ENCODE assay signal across 1 cellular context in the genomic region with DNA sequence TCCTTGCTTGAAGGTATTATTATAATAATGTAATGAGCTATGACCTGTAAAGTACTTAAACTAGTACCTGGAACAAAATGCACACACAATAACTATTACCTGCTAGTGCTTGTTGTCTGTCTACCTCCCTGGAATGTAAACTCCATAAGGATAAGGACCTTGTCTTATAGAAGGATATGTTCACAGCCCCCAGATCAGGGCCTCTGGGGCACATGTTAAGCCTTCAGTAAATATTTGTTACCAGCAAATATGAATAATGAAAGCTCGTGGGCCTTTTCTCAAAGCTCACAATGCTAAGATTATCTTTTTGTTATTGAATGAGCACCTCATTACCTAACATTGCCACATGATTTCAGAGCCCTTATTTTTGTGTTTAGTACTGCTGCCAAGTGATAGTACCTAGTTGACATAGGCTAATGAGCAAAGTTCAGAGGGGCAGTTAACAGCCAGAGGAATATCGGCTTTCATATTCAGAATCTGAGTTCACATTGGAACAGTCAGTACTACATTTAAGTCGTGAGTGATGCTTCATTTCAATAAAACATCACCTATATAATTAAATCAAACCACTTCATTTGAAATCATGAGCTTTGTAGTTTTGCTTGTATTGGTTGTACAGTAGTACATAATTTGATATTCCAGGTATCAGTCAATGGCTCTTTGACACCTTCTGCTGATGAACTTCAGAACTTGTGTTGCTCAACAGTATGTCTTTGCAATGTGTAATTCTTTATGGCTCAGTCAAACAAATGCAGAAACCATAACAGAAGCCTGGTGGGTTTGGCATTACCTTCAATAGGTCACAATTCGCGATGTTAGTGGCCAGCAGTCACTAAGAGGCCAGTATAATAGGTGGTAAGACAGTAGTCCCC.
TF ChIP-seq lines count a peak whose summit lies in the region.

No MANE protein-coding gene starts in this region.

TF ChIP-seq in HepG2, 621 proteins besides CTCF, POLR2A, EP300 and RAD21 (continues in another document):
- TF ChIP-seq NRL (CRISPR knock-in tag; IDR thresholded peaks at IDR 0.05; ENCODE audit: borderline replicate concordance) = no peak
- TF ChIP-seq SRF (IDR thresholded peaks at IDR 0.05; ENCODE audit: low read depth, low read length) = no peak
- 0 out of 2 replicates have a peak, but pooled peaks have one; percentile 53 for TF ChIP-seq GLI4 (CRISPR knock-in tag; IDR thresholded peaks at IDR 0.05; ENCODE audit: borderline replicate concordance)
- no peak for TF ChIP-seq ZNF776 (CRISPR knock-in tag; IDR thresholded peaks at IDR 0.05)
- TF ChIP-seq, protein P1, sequence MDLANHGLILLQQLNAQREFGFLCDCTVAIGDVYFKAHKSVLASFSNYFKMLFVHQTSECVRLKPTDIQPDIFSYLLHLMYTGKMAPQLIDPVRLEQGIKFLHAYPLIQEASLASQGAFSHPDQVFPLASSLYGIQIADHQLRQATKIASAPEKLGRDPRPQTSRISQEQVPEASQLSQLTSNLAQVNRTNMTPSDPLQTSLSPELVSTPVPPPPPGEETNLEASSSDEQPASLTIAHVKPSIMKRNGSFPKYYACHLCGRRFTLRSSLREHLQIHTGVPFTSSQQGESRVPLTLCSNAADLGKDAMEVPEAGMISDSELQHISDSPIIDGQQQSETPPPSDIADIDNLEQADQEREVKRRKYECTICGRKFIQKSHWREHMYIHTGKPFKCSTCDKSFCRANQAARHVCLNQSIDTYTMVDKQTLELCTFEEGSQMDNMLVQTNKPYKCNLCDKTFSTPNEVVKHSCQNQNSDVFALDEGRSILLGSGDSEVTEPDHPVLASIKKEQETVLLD (CRISPR knock-in tag; IDR thresholded peaks at IDR 0.05; ENCODE audit: low read depth) = peak; percentile 18; the same call in 1 of the 2 replicates
- peak; percentile 67 for TF ChIP-seq ZMYM3 (CRISPR knock-in tag; IDR thresholded peaks at IDR 0.05)
- TF ChIP-seq ONECUT2 (CRISPR knock-in tag; IDR thresholded peaks at IDR 0.05) = peak; percentile 65
- TF ChIP-seq SRSF9 (IDR thresholded peaks at IDR 0.05; ENCODE audit: borderline replicate concordance, insufficient read depth, low read depth, low read length, poor library complexity, severe bottlenecking) = no peak
- TF ChIP-seq, protein P2, sequence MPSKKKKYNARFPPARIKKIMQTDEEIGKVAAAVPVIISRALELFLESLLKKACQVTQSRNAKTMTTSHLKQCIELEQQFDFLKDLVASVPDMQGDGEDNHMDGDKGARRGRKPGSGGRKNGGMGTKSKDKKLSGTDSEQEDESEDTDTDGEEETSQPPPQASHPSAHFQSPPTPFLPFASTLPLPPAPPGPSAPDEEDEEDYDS (CRISPR knock-in tag; IDR thresholded peaks at IDR 0.05) = peak; percentile 48; the same call in 1 of the 2 replicates
- TF ChIP-seq, protein P3, sequence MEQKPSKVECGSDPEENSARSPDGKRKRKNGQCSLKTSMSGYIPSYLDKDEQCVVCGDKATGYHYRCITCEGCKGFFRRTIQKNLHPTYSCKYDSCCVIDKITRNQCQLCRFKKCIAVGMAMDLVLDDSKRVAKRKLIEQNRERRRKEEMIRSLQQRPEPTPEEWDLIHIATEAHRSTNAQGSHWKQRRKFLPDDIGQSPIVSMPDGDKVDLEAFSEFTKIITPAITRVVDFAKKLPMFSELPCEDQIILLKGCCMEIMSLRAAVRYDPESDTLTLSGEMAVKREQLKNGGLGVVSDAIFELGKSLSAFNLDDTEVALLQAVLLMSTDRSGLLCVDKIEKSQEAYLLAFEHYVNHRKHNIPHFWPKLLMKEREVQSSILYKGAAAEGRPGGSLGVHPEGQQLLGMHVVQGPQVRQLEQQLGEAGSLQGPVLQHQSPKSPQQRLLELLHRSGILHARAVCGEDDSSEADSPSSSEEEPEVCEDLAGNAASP (CRISPR knock-in tag; IDR thresholded peaks at IDR 0.05; ENCODE audit: borderline replicate concordance) = peak; percentile 91
- TF ChIP-seq CHD2 (IDR thresholded peaks at IDR 0.05; ENCODE audit: low read depth, low read length) = no peak
- TF ChIP-seq, protein P4, sequence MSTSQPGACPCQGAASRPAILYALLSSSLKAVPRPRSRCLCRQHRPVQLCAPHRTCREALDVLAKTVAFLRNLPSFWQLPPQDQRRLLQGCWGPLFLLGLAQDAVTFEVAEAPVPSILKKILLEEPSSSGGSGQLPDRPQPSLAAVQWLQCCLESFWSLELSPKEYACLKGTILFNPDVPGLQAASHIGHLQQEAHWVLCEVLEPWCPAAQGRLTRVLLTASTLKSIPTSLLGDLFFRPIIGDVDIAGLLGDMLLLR (CRISPR knock-in tag; IDR thresholded peaks at IDR 0.05) = no peak
- TF ChIP-seq ZNF768 (CRISPR knock-in tag; IDR thresholded peaks at IDR 0.05) = no peak
- no peak for TF ChIP-seq ZFAT (CRISPR knock-in tag; conservative IDR thresholded peaks at IDR 0.05)
- TF ChIP-seq, protein P5, sequence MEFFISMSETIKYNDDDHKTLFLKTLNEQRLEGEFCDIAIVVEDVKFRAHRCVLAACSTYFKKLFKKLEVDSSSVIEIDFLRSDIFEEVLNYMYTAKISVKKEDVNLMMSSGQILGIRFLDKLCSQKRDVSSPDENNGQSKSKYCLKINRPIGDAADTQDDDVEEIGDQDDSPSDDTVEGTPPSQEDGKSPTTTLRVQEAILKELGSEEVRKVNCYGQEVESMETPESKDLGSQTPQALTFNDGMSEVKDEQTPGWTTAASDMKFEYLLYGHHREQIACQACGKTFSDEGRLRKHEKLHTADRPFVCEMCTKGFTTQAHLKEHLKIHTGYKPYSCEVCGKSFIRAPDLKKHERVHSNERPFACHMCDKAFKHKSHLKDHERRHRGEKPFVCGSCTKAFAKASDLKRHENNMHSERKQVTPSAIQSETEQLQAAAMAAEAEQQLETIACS (CRISPR knock-in tag; IDR thresholded peaks at IDR 0.05) = no peak
- TF ChIP-seq, protein P6, sequence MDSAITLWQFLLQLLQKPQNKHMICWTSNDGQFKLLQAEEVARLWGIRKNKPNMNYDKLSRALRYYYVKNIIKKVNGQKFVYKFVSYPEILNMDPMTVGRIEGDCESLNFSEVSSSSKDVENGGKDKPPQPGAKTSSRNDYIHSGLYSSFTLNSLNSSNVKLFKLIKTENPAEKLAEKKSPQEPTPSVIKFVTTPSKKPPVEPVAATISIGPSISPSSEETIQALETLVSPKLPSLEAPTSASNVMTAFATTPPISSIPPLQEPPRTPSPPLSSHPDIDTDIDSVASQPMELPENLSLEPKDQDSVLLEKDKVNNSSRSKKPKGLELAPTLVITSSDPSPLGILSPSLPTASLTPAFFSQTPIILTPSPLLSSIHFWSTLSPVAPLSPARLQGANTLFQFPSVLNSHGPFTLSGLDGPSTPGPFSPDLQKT (CRISPR knock-in tag; IDR thresholded peaks at IDR 0.05; ENCODE audit: borderline replicate concordance) = no peak
- TF ChIP-seq PTBP1 (IDR thresholded peaks at IDR 0.05; ENCODE audit: low read depth, low read length, poor library complexity, severe bottlenecking) = no peak
- no peak for TF ChIP-seq ZNF20 (CRISPR knock-in tag; IDR thresholded peaks at IDR 0.05)
- TF ChIP-seq, protein P7, sequence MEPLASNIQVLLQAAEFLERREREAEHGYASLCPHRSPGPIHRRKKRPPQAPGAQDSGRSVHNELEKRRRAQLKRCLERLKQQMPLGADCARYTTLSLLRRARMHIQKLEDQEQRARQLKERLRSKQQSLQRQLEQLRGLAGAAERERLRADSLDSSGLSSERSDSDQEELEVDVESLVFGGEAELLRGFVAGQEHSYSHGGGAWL (CRISPR knock-in tag; IDR thresholded peaks at IDR 0.05) = no peak
- peak; percentile 88 for TF ChIP-seq MEF2D (CRISPR knock-in tag; IDR thresholded peaks at IDR 0.05)
- TF ChIP-seq ZNF772 (CRISPR knock-in tag; IDR thresholded peaks at IDR 0.05) = peak; percentile 59; the same call in 1 of the 2 replicates
- no peak for TF ChIP-seq TRIM24 (CRISPR knock-in tag; IDR thresholded peaks at IDR 0.05)
- TF ChIP-seq ZNF713 (CRISPR knock-in tag; IDR thresholded peaks at IDR 0.05) = no peak
- TF ChIP-seq, protein P8, sequence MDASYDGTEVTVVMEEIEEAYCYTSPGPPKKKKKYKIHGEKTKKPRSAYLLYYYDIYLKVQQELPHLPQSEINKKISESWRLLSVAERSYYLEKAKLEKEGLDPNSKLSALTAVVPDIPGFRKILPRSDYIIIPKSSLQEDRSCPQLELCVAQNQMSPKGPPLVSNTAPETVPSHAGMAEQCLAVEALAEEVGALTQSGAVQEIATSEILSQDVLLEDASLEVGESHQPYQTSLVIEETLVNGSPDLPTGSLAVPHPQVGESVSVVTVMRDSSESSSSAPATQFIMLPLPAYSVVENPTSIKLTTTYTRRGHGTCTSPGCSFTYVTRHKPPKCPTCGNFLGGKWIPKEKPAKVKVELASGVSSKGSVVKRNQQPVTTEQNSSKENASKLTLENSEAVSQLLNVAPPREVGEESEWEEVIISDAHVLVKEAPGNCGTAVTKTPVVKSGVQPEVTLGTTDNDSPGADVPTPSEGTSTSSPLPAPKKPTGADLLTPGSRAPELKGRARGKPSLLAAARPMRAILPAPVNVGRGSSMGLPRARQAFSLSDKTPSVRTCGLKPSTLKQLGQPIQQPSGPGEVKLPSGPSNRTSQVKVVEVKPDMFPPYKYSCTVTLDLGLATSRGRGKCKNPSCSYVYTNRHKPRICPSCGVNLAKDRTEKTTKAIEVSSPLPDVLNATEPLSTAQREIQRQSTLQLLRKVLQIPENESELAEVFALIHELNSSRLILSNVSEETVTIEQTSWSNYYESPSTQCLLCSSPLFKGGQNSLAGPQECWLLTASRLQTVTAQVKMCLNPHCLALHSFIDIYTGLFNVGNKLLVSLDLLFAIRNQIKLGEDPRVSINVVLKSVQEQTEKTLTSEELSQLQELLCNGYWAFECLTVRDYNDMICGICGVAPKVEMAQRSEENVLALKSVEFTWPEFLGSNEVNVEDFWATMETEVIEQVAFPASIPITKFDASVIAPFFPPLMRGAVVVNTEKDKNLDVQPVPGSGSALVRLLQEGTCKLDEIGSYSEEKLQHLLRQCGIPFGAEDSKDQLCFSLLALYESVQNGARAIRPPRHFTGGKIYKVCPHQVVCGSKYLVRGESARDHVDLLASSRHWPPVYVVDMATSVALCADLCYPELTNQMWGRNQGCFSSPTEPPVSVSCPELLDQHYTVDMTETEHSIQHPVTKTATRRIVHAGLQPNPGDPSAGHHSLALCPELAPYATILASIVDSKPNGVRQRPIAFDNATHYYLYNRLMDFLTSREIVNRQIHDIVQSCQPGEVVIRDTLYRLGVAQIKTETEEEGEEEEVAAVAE (CRISPR knock-in tag; IDR thresholded peaks at IDR 0.05; ENCODE audit: borderline replicate concordance) = 0 out of 2 replicates have a peak, but pooled peaks have one; percentile 45
- no peak for TF ChIP-seq NFE2 (CRISPR knock-in tag; IDR thresholded peaks at IDR 0.05)
- TF ChIP-seq, protein P9, sequence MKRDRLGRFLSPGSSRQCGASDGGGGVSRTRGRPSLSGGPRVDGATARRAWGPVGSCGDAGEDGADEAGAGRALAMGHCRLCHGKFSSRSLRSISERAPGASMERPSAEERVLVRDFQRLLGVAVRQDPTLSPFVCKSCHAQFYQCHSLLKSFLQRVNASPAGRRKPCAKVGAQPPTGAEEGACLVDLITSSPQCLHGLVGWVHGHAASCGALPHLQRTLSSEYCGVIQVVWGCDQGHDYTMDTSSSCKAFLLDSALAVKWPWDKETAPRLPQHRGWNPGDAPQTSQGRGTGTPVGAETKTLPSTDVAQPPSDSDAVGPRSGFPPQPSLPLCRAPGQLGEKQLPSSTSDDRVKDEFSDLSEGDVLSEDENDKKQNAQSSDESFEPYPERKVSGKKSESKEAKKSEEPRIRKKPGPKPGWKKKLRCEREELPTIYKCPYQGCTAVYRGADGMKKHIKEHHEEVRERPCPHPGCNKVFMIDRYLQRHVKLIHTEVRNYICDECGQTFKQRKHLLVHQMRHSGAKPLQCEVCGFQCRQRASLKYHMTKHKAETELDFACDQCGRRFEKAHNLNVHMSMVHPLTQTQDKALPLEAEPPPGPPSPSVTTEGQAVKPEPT (CRISPR knock-in tag; IDR thresholded peaks at IDR 0.05; ENCODE audit: low read depth) = no peak
- no peak for TF ChIP-seq ZSCAN20 (CRISPR knock-in tag; IDR thresholded peaks at IDR 0.05; ENCODE audit: borderline replicate concordance)
- peak; percentile 87 for TF ChIP-seq BHLHE40 (IDR thresholded peaks at IDR 0.05; ENCODE audit: low read length)
- peak; percentile 97; the same call in 1 of the 2 replicates for TF ChIP-seq ZBTB20 (CRISPR knock-in tag; IDR thresholded peaks at IDR 0.05; ENCODE audit: borderline replicate concordance, low read depth)
- no peak for TF ChIP-seq EED (CRISPR knock-in tag; IDR thresholded peaks at IDR 0.05)
- TF ChIP-seq ZNF552 (CRISPR knock-in tag; IDR thresholded peaks at IDR 0.05; ENCODE audit: borderline replicate concordance) = no peak; the same call in 1 of the 2 replicates
- TF ChIP-seq NONO (IDR thresholded peaks at IDR 0.05) = no peak
- peak; percentile 86 for TF ChIP-seq NONO (CRISPR knock-in tag; conservative IDR thresholded peaks at IDR 0.05)
- TF ChIP-seq, protein P10, sequence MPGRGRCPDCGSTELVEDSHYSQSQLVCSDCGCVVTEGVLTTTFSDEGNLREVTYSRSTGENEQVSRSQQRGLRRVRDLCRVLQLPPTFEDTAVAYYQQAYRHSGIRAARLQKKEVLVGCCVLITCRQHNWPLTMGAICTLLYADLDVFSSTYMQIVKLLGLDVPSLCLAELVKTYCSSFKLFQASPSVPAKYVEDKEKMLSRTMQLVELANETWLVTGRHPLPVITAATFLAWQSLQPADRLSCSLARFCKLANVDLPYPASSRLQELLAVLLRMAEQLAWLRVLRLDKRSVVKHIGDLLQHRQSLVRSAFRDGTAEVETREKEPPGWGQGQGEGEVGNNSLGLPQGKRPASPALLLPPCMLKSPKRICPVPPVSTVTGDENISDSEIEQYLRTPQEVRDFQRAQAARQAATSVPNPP (CRISPR knock-in tag; IDR thresholded peaks at IDR 0.05) = peak; percentile 87
- TF ChIP-seq, protein P11, sequence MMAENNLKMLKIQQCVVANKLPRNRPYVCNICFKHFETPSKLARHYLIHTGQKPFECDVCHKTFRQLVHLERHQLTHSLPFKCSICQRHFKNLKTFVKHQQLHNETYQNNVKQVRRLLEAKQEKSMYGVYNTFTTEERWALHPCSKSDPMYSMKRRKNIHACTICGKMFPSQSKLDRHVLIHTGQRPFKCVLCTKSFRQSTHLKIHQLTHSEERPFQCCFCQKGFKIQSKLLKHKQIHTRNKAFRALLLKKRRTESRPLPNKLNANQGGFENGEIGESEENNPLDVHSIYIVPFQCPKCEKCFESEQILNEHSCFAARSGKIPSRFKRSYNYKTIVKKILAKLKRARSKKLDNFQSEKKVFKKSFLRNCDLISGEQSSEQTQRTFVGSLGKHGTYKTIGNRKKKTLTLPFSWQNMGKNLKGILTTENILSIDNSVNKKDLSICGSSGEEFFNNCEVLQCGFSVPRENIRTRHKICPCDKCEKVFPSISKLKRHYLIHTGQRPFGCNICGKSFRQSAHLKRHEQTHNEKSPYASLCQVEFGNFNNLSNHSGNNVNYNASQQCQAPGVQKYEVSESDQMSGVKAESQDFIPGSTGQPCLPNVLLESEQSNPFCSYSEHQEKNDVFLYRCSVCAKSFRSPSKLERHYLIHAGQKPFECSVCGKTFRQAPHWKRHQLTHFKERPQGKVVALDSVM (CRISPR knock-in tag; IDR thresholded peaks at IDR 0.05) = peak; percentile 63
- no peak for TF ChIP-seq MATR3 (CRISPR knock-in tag; IDR thresholded peaks at IDR 0.05)
